ENCODE assay signal across 12 cellular contexts in the genomic region with DNA sequence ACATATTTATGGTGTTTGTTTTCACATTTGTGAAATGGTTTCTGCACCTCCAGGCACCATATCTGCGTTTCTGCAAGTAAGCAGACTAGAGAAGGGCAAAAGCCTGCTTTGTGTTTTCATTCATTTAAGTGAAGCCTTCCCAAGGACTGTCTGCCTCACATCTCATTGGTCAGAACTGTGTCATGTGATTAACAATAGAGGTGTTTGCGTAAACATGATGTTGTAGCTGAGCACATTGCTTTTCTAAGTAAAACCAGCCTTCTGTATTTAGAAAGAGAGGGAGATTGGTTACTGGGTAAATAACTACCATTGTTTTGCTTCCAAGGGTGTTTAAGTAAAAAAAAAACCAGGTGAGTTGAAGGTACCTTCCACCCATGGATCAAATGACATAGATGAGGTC. TPM values are rescaled to one million over a fixed set of nuclear protein-coding genes. Genes with fewer than 3 reads are reported as not detected.
DNase-seq lines count a peak whose midpoint lies in the region; ATAC-seq, FAIRE-seq and TF ChIP-seq lines count a peak whose summit lies in the region.
"Had no signal": no experiment of that assay in that cellular context is flagged by ENCODE, and none has a peak within 500 bp of the region (broad histone marks: within the 10 kb centered on the region; RNA-seq: fewer than 3 reads in every experiment).

No MANE protein-coding gene starts in this region.

- no peak for DNase-seq in activated CD4-positive, alpha-beta T cell treated with anti-CD3 and anti-CD28 coated beads, Interleukin-2, amount 10 ng/mL, durations not matched to agents 7 days and 5 days
- no peak for DNase-seq in activated CD4-positive, alpha-beta T cell treated with anti-CD3 and anti-CD28 coated beads, Interleukin-2, amount 50 U/mL, for 1 hour
- DNase-seq in NCI-H748 (lab: John Stamatoyannopoulos, UW; ENCODE audit: unreplicated experiment) = peak; percentile 89
- no peak for DNase-seq in stimulated activated effector memory CD8-positive, alpha-beta T cell treated with anti-CD3 and anti-CD28 coated beads, Interleukin-12 subunit alpha, Interleukin-12 subunit beta, amount 100 ng/mL, for 72 hours (ENCODE audit: low spot score in 2 of 2)
- DNase-seq in WERI-Rb-1 = no peak
- no peak for DNase-seq in H54 (ENCODE audit: insufficient read length, low spot score)
- no peak for DNase-seq in amygdala (lab: John Stamatoyannopoulos, UW)
- DNase-seq: aorta had no signal

- H3K4me3 ChIP-seq in esophagus (ENCODE audit: low read depth in 1 of 2, low read length in 2 of 2) (no peak overlapping the region), WERI-Rb-1 (ENCODE audit: low read depth, low read length) (no peak overlapping the region)

- peaks cover 34% of the 10 kb centered on the region for H3K4me1 Mint-ChIP-seq in activated CD4-positive, alpha-beta T cell treated with anti-CD3 and anti-CD28 coated beads, Interleukin-2, amount 10 ng/mL, durations not matched to agents 7 days and 5 days
- peaks cover 8% of the 10 kb centered on the region for H3K4me1 Mint-ChIP-seq in stimulated activated effector memory CD8-positive, alpha-beta T cell treated with anti-CD3 and anti-CD28 coated beads, Interleukin-12 subunit alpha, Interleukin-12 subunit beta, amount 100 ng/mL, for 72 hours

- H3K27ac ChIP-seq in esophagus (ENCODE audit: low read depth in 2 of 2, low read length in 1 of 2) = peak overlapping the region; percentile 50 to 59
- H3K27ac ChIP-seq in WERI-Rb-1 = no peak overlapping the region

- peaks cover 0 to 3% of the 10 kb centered on the region in 2 donors for H3K4me1 ChIP-seq in esophagus (ENCODE audit: control insufficient read depth in 2 of 2, insufficient read depth in 2 of 2, low read length in 1 of 2)

- CTCF ChIA-PET in activated CD4-positive, alpha-beta T cell treated with anti-CD3 and anti-CD28 coated beads, Interleukin-2, amount 10 ng/mL, durations not matched to agents 7 days and 5 days (lab: Charles Lee) = no interaction called here

- no peak overlapping the region for H3K4me3 Mint-ChIP-seq in activated CD4-positive, alpha-beta T cell treated with anti-CD3 and anti-CD28 coated beads, Interleukin-2, amount 10 ng/mL, durations not matched to agents 7 days and 5 days
- no peak overlapping the region for H3K4me3 Mint-ChIP-seq in stimulated activated effector memory CD8-positive, alpha-beta T cell treated with anti-CD3 and anti-CD28 coated beads, Interleukin-12 subunit alpha, Interleukin-12 subunit beta, amount 100 ng/mL, for 72 hours
- H3K4me3 Mint-ChIP-seq: H9, nephron had no signal

- no peaks in the 10 kb centered on the region for H3K9me3 Mint-ChIP-seq in activated CD4-positive, alpha-beta T cell treated with anti-CD3 and anti-CD28 coated beads, Interleukin-2, amount 10 ng/mL, durations not matched to agents 7 days and 5 days
- H3K9me3 Mint-ChIP-seq in stimulated activated effector memory CD8-positive, alpha-beta T cell treated with anti-CD3 and anti-CD28 coated beads, Interleukin-12 subunit alpha, Interleukin-12 subunit beta, amount 100 ng/mL, for 72 hours = no peaks in the 10 kb centered on the region
- H3K9me3 Mint-ChIP-seq: H9, nephron had no signal

- no peak for FAIRE-seq in H54 (lab: Jason Lieb, UNC)
- FAIRE-seq: A204.1 had no signal

- H3K27me3 ChIP-seq in esophagus (ENCODE audit: control insufficient read depth in 1 of 2, insufficient read depth in 2 of 2, low read length in 2 of 2) (no peaks in the 10 kb centered on the region), WERI-Rb-1 (ENCODE audit: insufficient read depth, low read depth, severe bottlenecking) (no peaks in the 10 kb centered on the region)

- H3K36me3 ChIP-seq in esophagus (ENCODE audit: control insufficient read depth in 2 of 2, insufficient read depth in 2 of 2, low read length in 1 of 2) (peaks cover 0 to 4% of the 10 kb centered on the region in 2 donors), WERI-Rb-1 (no peaks in the 10 kb centered on the region)

- H3K27ac Mint-ChIP-seq in activated CD4-positive, alpha-beta T cell treated with anti-CD3 and anti-CD28 coated beads, Interleukin-2, amount 10 ng/mL, durations not matched to agents 7 days and 5 days = peak overlapping the region; percentile 88
- H3K27ac Mint-ChIP-seq in stimulated activated effector memory CD8-positive, alpha-beta T cell treated with anti-CD3 and anti-CD28 coated beads, Interleukin-12 subunit alpha, Interleukin-12 subunit beta, amount 100 ng/mL, for 72 hours = peak overlapping the region; percentile 32

- no peaks in the 10 kb centered on the region for H3K27me3 Mint-ChIP-seq in activated CD4-positive, alpha-beta T cell treated with anti-CD3 and anti-CD28 coated beads, Interleukin-2, amount 10 ng/mL, durations not matched to agents 7 days and 5 days

- WGBS in esophagus, 2 donors = 88 to 90% methylated on average over 2 of the region's 2 CpGs

- TF ChIP-seq CTCF in WERI-Rb-1 (IDR thresholded peaks at IDR 0.05; ENCODE audit: low read depth, low read length) = no peak

- H3K9me3 ChIP-seq in esophagus (ENCODE audit: control insufficient read depth in 2 of 2, insufficient read depth in 1 of 2, low read depth in 1 of 2, low read length in 1 of 2) (no peaks in the 10 kb centered on the region), WERI-Rb-1 (ENCODE audit: severe bottlenecking) (no peaks in the 10 kb centered on the region)

- peaks cover 2% of the 10 kb centered on the region for H3K36me3 Mint-ChIP-seq in activated CD4-positive, alpha-beta T cell treated with anti-CD3 and anti-CD28 coated beads, Interleukin-2, amount 10 ng/mL, durations not matched to agents 7 days and 5 days (ENCODE audit: low read depth)
- no peaks in the 10 kb centered on the region for H3K36me3 Mint-ChIP-seq in stimulated activated effector memory CD8-positive, alpha-beta T cell treated with anti-CD3 and anti-CD28 coated beads, Interleukin-12 subunit alpha, Interleukin-12 subunit beta, amount 100 ng/mL, for 72 hours

- no peak for TF ChIP-seq POLR2A in H54 (IDR thresholded peaks at IDR 0.05; ENCODE audit: low read depth, low read length)

- POLR2A ChIA-PET in activated CD4-positive, alpha-beta T cell treated with anti-CD3 and anti-CD28 coated beads, Interleukin-2, amount 10 ng/mL, durations not matched to agents 7 days and 5 days (lab: Charles Lee) = no interaction called here

- ATAC-seq in stimulated activated effector memory CD8-positive, alpha-beta T cell treated with anti-CD3 and anti-CD28 coated beads, Interleukin-12 subunit alpha, Interleukin-12 subunit beta, amount 100 ng/mL, for 72 hours = no peak

RNA-seq across cellular contexts. Expression of a gene that starts 39.7 kb away (rescaled TPM):
- under 1 TPM; 0.12 to 0.17 TPM for total RNA-seq in activated CD4-positive, alpha-beta T cell treated with anti-CD3 and anti-CD28 coated beads, Interleukin-2, amount 10 ng/mL, durations not matched to agents 7 days and 5 days
- 10 to 100 TPM; 28.8 to 52.5 TPM for polyA plus RNA-seq in esophagus
